10 cellular contexts compared by ENCODE assay signal in the genomic region with DNA sequence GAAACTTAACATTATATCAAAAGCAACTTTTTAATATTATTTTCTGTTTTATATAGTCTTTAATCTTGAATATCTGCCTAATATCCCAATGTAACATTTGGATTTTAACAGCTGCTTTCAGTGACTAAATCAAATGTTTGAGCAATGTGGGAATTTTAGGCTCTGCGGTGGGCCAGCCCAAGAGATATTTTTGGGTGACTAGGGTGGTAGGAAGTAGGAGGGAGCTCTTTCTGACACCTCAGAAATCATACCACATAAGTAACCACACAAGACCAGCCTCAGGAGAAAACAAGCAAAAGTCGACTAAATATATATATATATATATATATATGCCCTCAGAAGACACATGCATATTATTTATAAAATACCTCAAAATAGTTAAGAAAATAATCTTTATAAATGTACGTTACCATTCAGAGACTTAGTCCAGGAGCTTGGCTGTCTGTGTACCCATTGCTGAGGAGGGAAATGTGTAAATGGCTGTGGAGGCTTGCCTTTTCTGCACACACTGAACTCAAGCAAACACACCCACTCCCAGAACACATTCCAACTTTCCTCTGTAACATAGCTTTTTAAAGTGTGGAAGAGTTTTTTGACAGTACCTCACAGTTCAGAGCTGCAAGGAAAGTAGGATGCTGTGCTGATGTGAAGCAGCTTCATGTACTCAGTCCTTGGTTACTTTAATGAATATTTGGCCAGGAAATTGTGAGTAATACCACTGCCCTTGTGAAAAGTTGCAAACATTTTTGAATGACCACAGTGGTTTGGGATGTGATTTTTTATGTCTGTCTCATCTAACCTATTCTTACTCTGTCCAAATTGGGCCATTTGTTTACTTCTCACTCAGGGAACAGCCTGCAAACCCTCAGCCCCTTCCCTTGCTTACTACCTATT. TPM values are rescaled to one million over a fixed set of nuclear protein-coding genes. Genes with fewer than 3 reads are reported as not detected.
DNase-seq lines count a peak whose midpoint lies in the region; ATAC-seq and TF ChIP-seq lines count a peak whose summit lies in the region.
"Had no signal": no experiment of that assay in that cellular context is flagged by ENCODE, and none has a peak within 500 bp of the region (broad histone marks: within the 10 kb centered on the region; RNA-seq: fewer than 3 reads in every experiment).

A gene with protein sequence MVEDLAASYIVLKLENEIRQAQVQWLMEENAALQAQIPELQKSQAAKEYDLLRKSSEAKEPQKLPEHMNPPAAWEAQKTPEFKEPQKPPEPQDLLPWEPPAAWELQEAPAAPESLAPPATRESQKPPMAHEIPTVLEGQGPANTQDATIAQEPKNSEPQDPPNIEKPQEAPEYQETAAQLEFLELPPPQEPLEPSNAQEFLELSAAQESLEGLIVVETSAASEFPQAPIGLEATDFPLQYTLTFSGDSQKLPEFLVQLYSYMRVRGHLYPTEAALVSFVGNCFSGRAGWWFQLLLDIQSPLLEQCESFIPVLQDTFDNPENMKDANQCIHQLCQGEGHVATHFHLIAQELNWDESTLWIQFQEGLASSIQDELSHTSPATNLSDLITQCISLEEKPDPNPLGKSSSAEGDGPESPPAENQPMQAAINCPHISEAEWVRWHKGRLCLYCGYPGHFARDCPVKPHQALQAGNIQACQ (minus strand): TSS at position 478 of the 894 bp plus-strand sequence. CDS start 908 bp downstream, outside the sequence.

- H3K4me3 ChIP-seq in esophagus muscularis mucosa, result peak within 1 kb of the TSS in 1 of 4 donors; percentile 20
- H3K4me3 ChIP-seq in tibial nerve, result no peak within 1 kb of the TSS

- ATAC-seq in stimulated activated naive CD8-positive, alpha-beta T cell treated with anti-CD3 and anti-CD28 coated beads, Interleukin-15, amount 100 ng/mL, for 72 hours, result peak; percentile 39
- ATAC-seq in activated naive CD4-positive, alpha-beta T cell treated with anti-CD3 and anti-CD28 coated beads, Interleukin-2, amount 50 U/mL, for 72 hours, result no peak

- H3K27ac Mint-ChIP-seq in activated CD4-positive, alpha-beta memory T cell treated with anti-CD3 and anti-CD28 coated beads, Interleukin-2, amount 10 ng/mL, durations not matched to agents 7 days and 5 days, result peak within 1 kb of the TSS; percentile 26
- H3K27ac Mint-ChIP-seq in activated CD4-positive, alpha-beta memory T cell treated with anti-CD3 and anti-CD28 coated beads for 36 hours, result no peak within 1 kb of the TSS
- H3K27ac Mint-ChIP-seq in stimulated activated naive CD8-positive, alpha-beta T cell treated with anti-CD3 and anti-CD28 coated beads, Interleukin-15, amount 100 ng/mL, for 72 hours, result no peak within 1 kb of the TSS
- H3K27ac Mint-ChIP-seq in activated naive CD4-positive, alpha-beta T cell treated with anti-CD3 and anti-CD28 coated beads, Interleukin-2, amount 50 U/mL, for 72 hours, result no peak within 1 kb of the TSS

- 32% methylated on average over 3 of the region's 3 CpGs for WGBS in esophagus muscularis mucosa
- 54 to 61% methylated on average over 3 of the region's 3 CpGs for WGBS in tibial nerve, 2 donors

- H3K4me3 Mint-ChIP-seq in activated CD4-positive, alpha-beta memory T cell treated with anti-CD3 and anti-CD28 coated beads, Interleukin-2, amount 10 ng/mL, durations not matched to agents 7 days and 5 days, result no peak within 1 kb of the TSS
- H3K4me3 Mint-ChIP-seq in activated CD4-positive, alpha-beta memory T cell treated with anti-CD3 and anti-CD28 coated beads for 36 hours, result no peak within 1 kb of the TSS
- H3K4me3 Mint-ChIP-seq in stimulated activated naive CD8-positive, alpha-beta T cell treated with anti-CD3 and anti-CD28 coated beads, Interleukin-15, amount 100 ng/mL, for 72 hours, result peak within 1 kb of the TSS; percentile 43 to 48

- H3K27me3 ChIP-seq in esophagus muscularis mucosa (peaks cover 0 to 5% (median 0%) of the 10 kb centered on the region in 4 donors), tibial nerve (peaks cover 0 to 6% of the 10 kb centered on the region in 2 donors)

- intact Hi-C loops in activated CD4-positive, alpha-beta memory T cell treated with anti-CD3 and anti-CD28 coated beads for 36 hours (cut with micrococcal nuclease), result loop anchor here (10.0 kb wide), 1 partner anchor 426 kb away; no protein-coding TSS in a partner anchor
- intact Hi-C loops in esophagus muscularis mucosa (cut with DNase I), result no loop called here

- peaks cover 0 to 17% (median 5%) of the 10 kb centered on the region in 4 donors for H3K4me1 ChIP-seq in esophagus muscularis mucosa
- no peaks in the 10 kb centered on the region for H3K4me1 ChIP-seq in tibial nerve

- no peak for TF ChIP-seq POLR2A in esophagus muscularis mucosa (IDR thresholded peaks at IDR 0.05; ENCODE audit: low read depth)
- TF ChIP-seq POLR2A in tibial nerve (IDR thresholded peaks at IDR 0.05), result no peak

- H3K36me3 ChIP-seq in esophagus muscularis mucosa, result no peaks in the 10 kb centered on the region
- no peaks in the 10 kb centered on the region for H3K36me3 ChIP-seq in tibial nerve

- no peaks in the 10 kb centered on the region for H3K9me3 Mint-ChIP-seq in activated CD4-positive, alpha-beta memory T cell treated with anti-CD3 and anti-CD28 coated beads, Interleukin-2, amount 10 ng/mL, durations not matched to agents 7 days and 5 days
- H3K9me3 Mint-ChIP-seq in activated CD4-positive, alpha-beta memory T cell treated with anti-CD3 and anti-CD28 coated beads for 36 hours, result no peaks in the 10 kb centered on the region
- no peaks in the 10 kb centered on the region for H3K9me3 Mint-ChIP-seq in stimulated activated naive CD8-positive, alpha-beta T cell treated with anti-CD3 and anti-CD28 coated beads, Interleukin-15, amount 100 ng/mL, for 72 hours
- no peaks in the 10 kb centered on the region for H3K9me3 Mint-ChIP-seq in activated naive CD4-positive, alpha-beta T cell treated with anti-CD3 and anti-CD28 coated beads, Interleukin-2, amount 50 U/mL, for 72 hours

- no peaks in the 10 kb centered on the region for H3K9me3 ChIP-seq in esophagus muscularis mucosa
- H3K9me3 ChIP-seq in tibial nerve, result no peaks in the 10 kb centered on the region

- TF ChIP-seq EP300 in esophagus muscularis mucosa (IDR thresholded peaks at IDR 0.05) (no peak), tibial nerve (IDR thresholded peaks at IDR 0.05) (no peak)

- no peak for TF ChIP-seq CTCF in esophagus muscularis mucosa (IDR thresholded peaks at IDR 0.05)
- no peak for TF ChIP-seq CTCF in tibial nerve (IDR thresholded peaks at IDR 0.05)

- H3K4me1 Mint-ChIP-seq in activated CD4-positive, alpha-beta memory T cell treated with anti-CD3 and anti-CD28 coated beads, Interleukin-2, amount 10 ng/mL, durations not matched to agents 7 days and 5 days, result peaks cover 28% of the 10 kb centered on the region
- peaks cover 6% of the 10 kb centered on the region for H3K4me1 Mint-ChIP-seq in activated CD4-positive, alpha-beta memory T cell treated with anti-CD3 and anti-CD28 coated beads for 36 hours (ENCODE audit: low read depth)
- H3K4me1 Mint-ChIP-seq in stimulated activated naive CD8-positive, alpha-beta T cell treated with anti-CD3 and anti-CD28 coated beads, Interleukin-15, amount 100 ng/mL, for 72 hours, result peaks cover 22% of the 10 kb centered on the region

- POLR2A ChIA-PET in activated CD4-positive, alpha-beta memory T cell treated with anti-CD3 and anti-CD28 coated beads, Interleukin-2, amount 10 ng/mL, durations not matched to agents 7 days and 5 days (lab: Charles Lee), result interaction anchor here (1.0 to 1.2 kb wide), 3 partner anchors 8 to 286 kb away, joined by 3 to 5 read pairs (median 4); partner anchors contain the start of gene P2RY10
- POLR2A ChIA-PET in activated CD4-positive, alpha-beta memory T cell treated with anti-CD3 and anti-CD28 coated beads for 36 hours (lab: Charles Lee), result no interaction called here

- no peaks in the 10 kb centered on the region for H3K27me3 Mint-ChIP-seq in activated CD4-positive, alpha-beta memory T cell treated with anti-CD3 and anti-CD28 coated beads, Interleukin-2, amount 10 ng/mL, durations not matched to agents 7 days and 5 days
- H3K27me3 Mint-ChIP-seq in activated CD4-positive, alpha-beta memory T cell treated with anti-CD3 and anti-CD28 coated beads for 36 hours, result no peaks in the 10 kb centered on the region
- H3K27me3 Mint-ChIP-seq in stimulated activated naive CD8-positive, alpha-beta T cell treated with anti-CD3 and anti-CD28 coated beads, Interleukin-15, amount 100 ng/mL, for 72 hours, result peaks cover 10% of the 10 kb centered on the region

- H3K27ac ChIP-seq in esophagus muscularis mucosa (replicated peaks in 1 of 4), result peak within 1 kb of the TSS; percentile 20 to 51 (median 44)
- no peak within 1 kb of the TSS for H3K27ac ChIP-seq in tibial nerve
- H3K27ac ChIP-seq: C4-2B had no signal

- CTCF ChIA-PET in activated CD4-positive, alpha-beta memory T cell treated with anti-CD3 and anti-CD28 coated beads, Interleukin-2, amount 10 ng/mL, durations not matched to agents 7 days and 5 days (lab: Charles Lee), result no interaction called here
- CTCF ChIA-PET in activated CD4-positive, alpha-beta memory T cell treated with anti-CD3 and anti-CD28 coated beads for 36 hours (lab: Charles Lee), result no interaction called here

- H3K36me3 Mint-ChIP-seq in activated CD4-positive, alpha-beta memory T cell treated with anti-CD3 and anti-CD28 coated beads, Interleukin-2, amount 10 ng/mL, durations not matched to agents 7 days and 5 days (ENCODE audit: low read depth), result peaks cover 3% of the 10 kb centered on the region
- H3K36me3 Mint-ChIP-seq in activated CD4-positive, alpha-beta memory T cell treated with anti-CD3 and anti-CD28 coated beads for 36 hours, result no peaks in the 10 kb centered on the region
- H3K36me3 Mint-ChIP-seq in activated naive CD4-positive, alpha-beta T cell treated with anti-CD3 and anti-CD28 coated beads, Interleukin-2, amount 50 U/mL, for 72 hours, result no peaks in the 10 kb centered on the region

- DNase-seq in activated CD4-positive, alpha-beta memory T cell treated with anti-CD3 and anti-CD28 coated beads, Interleukin-2, amount 10 ng/mL, durations not matched to agents 7 days and 5 days, result no peak
- no peak for DNase-seq in activated CD4-positive, alpha-beta memory T cell treated with anti-CD3 and anti-CD28 coated beads for 36 hours
- DNase-seq in NCI-H226 (peak; percentile 57), esophagus muscularis mucosa (ENCODE audit: extremely low spot score) (no peak), tibial nerve (ENCODE audit: low spot score in 2 of 2) (no peak), superior temporal gyrus (ENCODE audit: extremely low spot score) (no peak)
- DNase-seq in stimulated activated naive CD8-positive, alpha-beta T cell treated with anti-CD3 and anti-CD28 coated beads, Interleukin-15, amount 100 ng/mL, for 72 hours, result no peak
- no peak for DNase-seq in activated naive CD4-positive, alpha-beta T cell treated with anti-CD3 and anti-CD28 coated beads, Interleukin-2, amount 50 U/mL, for 72 hours (ENCODE audit: low spot score in 2 of 2)
- DNase-seq: NCI-H1417 treated with DMSO at 0.1 percent for 48 hours had no signal

RNA-seq across cellular contexts. Expression of the gene that starts here (rescaled TPM):
- total RNA-seq in activated CD4-positive, alpha-beta memory T cell treated with anti-CD3 and anti-CD28 coated beads, Interleukin-2, amount 10 ng/mL, durations not matched to agents 7 days and 5 days, result not detected
- not detected for total RNA-seq in activated CD4-positive, alpha-beta memory T cell treated with anti-CD3 and anti-CD28 coated beads for 36 hours
- total RNA-seq in esophagus muscularis mucosa (1 to 10 TPM; 1.7 to 5.7 (median 3.3) TPM), tibial nerve (under 1 TPM in 2 of 4 donors, not detected in 2; 0.21 to 0.59 TPM)
- not detected for total RNA-seq in activated naive CD4-positive, alpha-beta T cell treated with anti-CD3 and anti-CD28 coated beads, Interleukin-2, amount 50 U/mL, for 72 hours

Comparison
In these comparisons a context has a peak if more than half of its experiments do, and no peak if none do; other contexts are left out.
1. H3K4me3 Mint-ChIP-seq: peak in stimulated activated naive CD8-positive, alpha-beta T cell treated with anti-CD3 and anti-CD28 coated beads, Interleukin-15, amount 100 ng/mL, for 72 hours (2 of 2); none in activated CD4-positive, alpha-beta memory T cell treated with anti-CD3 and anti-CD28 coated beads, Interleukin-2, amount 10 ng/mL, durations not matched to agents 7 days and 5 days (single experiment) and activated CD4-positive, alpha-beta memory T cell treated with anti-CD3 and anti-CD28 coated beads for 36 hours (single experiment).
2. H3K27ac ChIP-seq: peak in esophagus muscularis mucosa (4 of 4); none in tibial nerve (0 of 4).